Comparison of ENCODE assay signal across 13 cellular contexts in the genomic region with DNA sequence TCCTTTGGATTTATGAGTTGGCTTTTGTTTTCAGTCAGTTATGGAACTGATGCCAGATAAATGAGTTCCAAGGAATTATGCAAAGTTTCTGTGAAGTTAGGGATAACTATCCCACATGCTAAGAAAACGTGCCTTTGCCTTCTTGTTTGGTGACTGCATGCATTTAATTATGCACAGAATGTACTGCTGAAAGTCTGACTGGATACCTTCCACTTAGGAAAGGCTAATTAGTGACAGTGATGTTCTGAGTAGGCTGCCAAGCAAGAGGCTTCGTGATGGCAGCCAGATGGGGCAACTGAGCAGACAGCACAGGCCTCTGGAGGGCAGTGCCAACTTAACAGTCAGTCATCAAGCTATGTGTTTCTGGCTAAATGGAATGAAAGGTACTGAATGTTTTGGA.
DNase-seq lines count a peak whose midpoint lies in the region; ATAC-seq and TF ChIP-seq lines count a peak whose summit lies in the region.
"Had no signal": no experiment of that assay in that cellular context is flagged by ENCODE, and none has a peak within 500 bp of the region (broad histone marks: within the 10 kb centered on the region; RNA-seq: fewer than 3 reads in every experiment).

No MANE protein-coding gene starts in this region.

- H3K4me1 Mint-ChIP-seq in endothelial cell (ENCODE audit: unreplicated experiment): no peaks in the 10 kb centered on the region

- H3K36me3 Mint-ChIP-seq in endothelial cell (ENCODE audit: low read depth, unreplicated experiment): peaks cover 5% of the 10 kb centered on the region

- H3K27me3 Mint-ChIP-seq in endothelial cell (ENCODE audit: unreplicated experiment): no peaks in the 10 kb centered on the region

- no peak for TF ChIP-seq CTCF in endothelial cell (IDR thresholded peaks at IDR 0.05; ENCODE audit: unreplicated experiment)

- peaks cover 4% of the 10 kb centered on the region for H3K9me3 Mint-ChIP-seq in endothelial cell (ENCODE audit: unreplicated experiment)

- ATAC-seq in GM19463 (IDR thresholded peaks at IDR 0.05; ENCODE audit: unreplicated experiment): no peak
- ATAC-seq: sciatic nerve had no signal

- DNase-seq in DMS 273 (lab: John Stamatoyannopoulos, UW; ENCODE audit: unreplicated experiment): peak; percentile 54
- DNase-seq in DMS 273 treated with DMSO at 0.1 percent for 48 hours (lab: John Stamatoyannopoulos, UW): no peak
- peak; percentile 12 for DNase-seq in NCI-H226
- peak; percentile 45 for DNase-seq in epidermal melanocyte (ENCODE audit: insufficient read length, low spot score)
- DNase-seq in renal cortical epithelial cell (ENCODE audit: low read depth): peak; percentile 36
- no peak for DNase-seq in endothelial cell (ENCODE audit: low spot score)
- DNase-seq in activated CD4-positive, CD25-positive, alpha-beta regulatory T cell (lab: John Stamatoyannopoulos, UW): no peak
- DNase-seq: 8988T; activated CD4-positive, alpha-beta T cell treated with anti-CD3 and anti-CD28 coated beads for 48 hours; esophagus squamous epithelium; NCI-H1048 had no signal

- no peak overlapping the region for H3K27ac Mint-ChIP-seq in endothelial cell (ENCODE audit: unreplicated experiment)

- no peak overlapping the region for H3K4me3 Mint-ChIP-seq in endothelial cell (ENCODE audit: unreplicated experiment)

Comparison
In these comparisons a context has a peak if more than half of its experiments do, and no peak if none do; other contexts are left out.
1. DNase-seq: peak in DMS 273 (single experiment), NCI-H226 (single experiment), epidermal melanocyte (single experiment) and renal cortical epithelial cell (single experiment); none in DMS 273 treated with DMSO at 0.1 percent for 48 hours (single experiment), endothelial cell (single experiment) and activated CD4-positive, CD25-positive, alpha-beta regulatory T cell (0 of 4).